ENCODE assay signal across 8 cellular contexts in genomic region chr3:154904328-154904727, GRCh38.
A peak's percentile ranks its signal among the peaks of the same experiment; 100 is the strongest.
DNase-seq lines count a peak whose midpoint lies in the region; ATAC-seq, FAIRE-seq and TF ChIP-seq lines count a peak whose summit lies in the region.

No MANE protein-coding gene starts in this region.

- FAIRE-seq in D721Med (lab: Jason Lieb, UNC) = no peak

- CTCF ChIA-PET in WTC11 (lab: Charles Lee) = interaction anchor here (0.6 to 1.8 kb wide), 6 partner anchors 23 to 422 kb away, joined by 3 to 9 read pairs (median 3); partner anchors contain the start of gene MME

- DNase-seq in D721Med (ENCODE audit: insufficient read length, low spot score) (no peak), WTC11 (ENCODE audit: low spot score) (no peak), left lobe of liver (ENCODE audit: low spot score) (no peak), activated T-cell treated with anti-CD3 and anti-CD28 coated beads for 4 hours (no peak), NCI-H1092 (lab: John Stamatoyannopoulos, UW) (no peak), mucosa of gallbladder (ENCODE audit: low spot score) (no peak)

- no peaks in the 10 kb centered on the region for H3K27me3 Mint-ChIP-seq in WTC11 (ENCODE audit: low read depth)

- H3K4me1 Mint-ChIP-seq in WTC11 = peaks cover 5% of the 10 kb centered on the region

- POLR2A ChIA-PET in WTC11 (lab: Charles Lee) = no interaction called here

- no peaks in the 10 kb centered on the region for H3K36me3 Mint-ChIP-seq in WTC11

- peaks cover 3% of the 10 kb centered on the region for H3K9me3 Mint-ChIP-seq in WTC11

- H3K4me3 Mint-ChIP-seq in WTC11 = no peak overlapping the region

- ATAC-seq in HG03432 (IDR thresholded peaks at IDR 0.05; ENCODE audit: unreplicated experiment) (peak; percentile 45), WTC11 (peak; percentile 100), left lobe of liver (peak; percentile 83), GM18870 (IDR thresholded peaks at IDR 0.05; ENCODE audit: unreplicated experiment) (no peak)

- TF ChIP-seq CTCF in D721Med (IDR thresholded peaks at IDR 0.05; ENCODE audit: insufficient read depth, missing control alignments) (peak; percentile 3), WTC11 (IDR thresholded peaks at IDR 0.05) (0 out of 2 replicates have a peak, but pooled peaks have one; percentile 27)

- peak overlapping the region; percentile 11; the same call in 1 of the 2 replicates for H3K27ac Mint-ChIP-seq in WTC11

TF ChIP-seq in WTC11, 78 proteins besides CTCF, POLR2A, EP300 and RAD21:
- TF ChIP-seq SP1 (CRISPR knock-in tag; conservative IDR thresholded peaks at IDR 0.05) (no peak), TEAD4 (CRISPR knock-in tag; IDR thresholded peaks at IDR 0.05) (no peak), TP53 (CRISPR knock-in tag; IDR thresholded peaks at IDR 0.05) (no peak), JUN (CRISPR knock-in tag; IDR thresholded peaks at IDR 0.05) (no peak), E2F1 (CRISPR knock-in tag; IDR thresholded peaks at IDR 0.05) (no peak), ATF6 (CRISPR knock-in tag; IDR thresholded peaks at IDR 0.05) (no peak), ZBTB21 (CRISPR knock-in tag; IDR thresholded peaks at IDR 0.05; ENCODE audit: borderline replicate concordance) (no peak), ESRRA (CRISPR knock-in tag; IDR thresholded peaks at IDR 0.05; ENCODE audit: borderline replicate concordance) (no peak), FOXP4 (CRISPR knock-in tag; IDR thresholded peaks at IDR 0.05) (no peak)
